Comparison of ENCODE assay signal across 18 cellular contexts in the genomic region with DNA sequence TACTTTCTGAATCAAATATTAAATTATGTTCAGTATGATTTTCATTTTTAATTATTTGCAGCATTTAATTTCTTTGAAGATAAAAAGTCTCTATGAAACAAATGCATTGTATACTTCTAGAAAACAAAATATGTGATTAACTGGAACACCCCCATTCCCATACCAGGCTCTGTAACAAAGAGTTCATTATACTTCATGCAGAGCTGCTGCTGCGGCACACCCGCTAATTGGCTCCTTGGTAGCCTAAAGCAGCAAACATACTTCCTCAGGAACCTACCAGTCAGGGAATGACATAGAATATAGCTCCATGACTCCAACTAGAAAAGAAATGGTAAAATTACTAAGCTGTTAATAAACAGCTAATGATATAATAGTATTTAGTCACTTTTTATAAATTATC. TPM values are rescaled to one million over a fixed set of nuclear protein-coding genes. Genes with fewer than 3 reads are reported as not detected.
A peak's percentile ranks its signal among the peaks of the same experiment; 100 is the strongest.
DNase-seq lines count a peak whose midpoint lies in the region; ATAC-seq and TF ChIP-seq lines count a peak whose summit lies in the region.
"Had no signal": no experiment of that assay in that cellular context is flagged by ENCODE, and none has a peak within 500 bp of the region (broad histone marks: within the 10 kb centered on the region; RNA-seq: fewer than 3 reads in every experiment).

No MANE protein-coding gene starts in this region.

- no peaks in the 10 kb centered on the region for H3K9me2 ChIP-seq in GM23338 (ENCODE audit: insufficient read depth)

- H3K27ac ChIP-seq in GM23338 (ENCODE audit: low read depth) (no peak overlapping the region), tibial artery (no peak overlapping the region)
- H3K27ac ChIP-seq: SJSA1 had no signal

- H3K9me3 Mint-ChIP-seq in GM23338 (no peaks in the 10 kb centered on the region), glutamatergic neuron (ENCODE audit: unreplicated experiment) (no peaks in the 10 kb centered on the region), type B pancreatic cell (no peaks in the 10 kb centered on the region)
- H3K9me3 Mint-ChIP-seq: CD4-positive, CD25-positive, alpha-beta regulatory T cell; HFFc6 had no signal

- H3K4me1 ChIP-seq in GM23338 (ENCODE audit: insufficient read depth) = peaks cover 18% of the 10 kb centered on the region; the same call in 1 of the 2 replicates
- H3K4me1 ChIP-seq in tibial artery = peaks cover 0 to 18% (median 0%) of the 10 kb centered on the region in 4 donors
- H3K4me1 ChIP-seq: SJSA1 had no signal

- no peaks in the 10 kb centered on the region for H3K9me3 ChIP-seq in tibial artery
- H3K9me3 ChIP-seq: SJSA1 had no signal

- intact Hi-C loops in head of caudate nucleus (cut with DNase I) = no loop called here
- intact Hi-C loops in tibial artery (cut with DNase I; ENCODE audit: low total_unique reads) = no loop called here

- H3K4me2 ChIP-seq in GM23338 = no peak overlapping the region

- peaks cover 25% of the 10 kb centered on the region for H3K4me1 Mint-ChIP-seq in GM23338
- peaks cover 7% of the 10 kb centered on the region for H3K4me1 Mint-ChIP-seq in glutamatergic neuron (ENCODE audit: low read depth, unreplicated experiment)
- H3K4me1 Mint-ChIP-seq in type B pancreatic cell (ENCODE audit: unreplicated experiment) = no peaks in the 10 kb centered on the region
- H3K4me1 Mint-ChIP-seq: B cell had no signal

- H3K27ac Mint-ChIP-seq in GM23338 = no peak overlapping the region
- H3K27ac Mint-ChIP-seq in glutamatergic neuron (ENCODE audit: unreplicated experiment) = no peak overlapping the region
- H3K27ac Mint-ChIP-seq in type B pancreatic cell = no peak overlapping the region
- H3K27ac Mint-ChIP-seq: B cell; CD4-positive, CD25-positive, alpha-beta regulatory T cell; HFFc6 had no signal

- no peaks in the 10 kb centered on the region for H3K36me3 ChIP-seq in GM23338 (ENCODE audit: insufficient read depth)
- no peaks in the 10 kb centered on the region for H3K36me3 ChIP-seq in tibial artery
- H3K36me3 ChIP-seq: SJSA1 had no signal

- no peak overlapping the region for H3K4me3 Mint-ChIP-seq in GM23338
- H3K4me3 Mint-ChIP-seq in glutamatergic neuron (ENCODE audit: unreplicated experiment) = no peak overlapping the region
- H3K4me3 Mint-ChIP-seq in type B pancreatic cell = no peak overlapping the region
- H3K4me3 Mint-ChIP-seq: B cell; CD4-positive, CD25-positive, alpha-beta regulatory T cell; HFFc6 had no signal

- no peaks in the 10 kb centered on the region for H3K27me3 ChIP-seq in GM23338 (ENCODE audit: insufficient read depth)
- H3K27me3 ChIP-seq in tibial artery = no peaks in the 10 kb centered on the region
- H3K27me3 ChIP-seq: SJSA1 had no signal

- H3K27me3 Mint-ChIP-seq in GM23338 (ENCODE audit: insufficient read depth, low read depth, poor library complexity) = no peaks in the 10 kb centered on the region
- no peaks in the 10 kb centered on the region for H3K27me3 Mint-ChIP-seq in glutamatergic neuron (ENCODE audit: unreplicated experiment)
- no peaks in the 10 kb centered on the region for H3K27me3 Mint-ChIP-seq in type B pancreatic cell
- H3K27me3 Mint-ChIP-seq: B cell; CD4-positive, CD25-positive, alpha-beta regulatory T cell had no signal

- H3F3A ChIP-seq in GM23338 (replicated peaks; ENCODE audit: low read depth) = no peaks in the 10 kb centered on the region

- H2AFZ ChIP-seq in GM23338 = no peak overlapping the region

- TF ChIP-seq CTCF in GM23338 (conservative IDR thresholded peaks at IDR 0.05; ENCODE audit: low read depth in 2 of 2) (no peak), glutamatergic neuron (IDR thresholded peaks at IDR 0.05; ENCODE audit: partially characterized antibody, unreplicated experiment) (no peak), tibial artery (IDR thresholded peaks at IDR 0.05) (no peak), type B pancreatic cell (conservative IDR thresholded peaks at IDR 0.05) (no peak)

- H3K36me3 Mint-ChIP-seq in GM23338 (ENCODE audit: low read depth) (no peaks in the 10 kb centered on the region), glutamatergic neuron (ENCODE audit: unreplicated experiment) (no peaks in the 10 kb centered on the region), type B pancreatic cell (peaks cover 20% of the 10 kb centered on the region)

- no peaks in the 10 kb centered on the region for H3K79me2 ChIP-seq in GM23338 (replicated peaks; ENCODE audit: insufficient read depth)

- H3K4me3 ChIP-seq in GM23338 (no peak overlapping the region), tibial artery (no peak overlapping the region)
- H3K4me3 ChIP-seq: SJSA1 had no signal

- peak; percentile 34; the same call in 1 of the 3 replicates for ATAC-seq in GM23338
- ATAC-seq: PC-3 had no signal

- DNase-seq in GM23338 (ENCODE audit: low spot score) (no peak), RPMI7951 (ENCODE audit: low read depth) (peak; percentile 11), head of caudate nucleus (peak in 33 of 42 donors; percentile 8 to 76 (median 40)), pons (ENCODE audit: low spot score) (peak; percentile 89), glutamatergic neuron (no peak), tibial artery (no peak), type B pancreatic cell (ENCODE audit: extremely low spot score, unreplicated experiment) (no peak)
- no peak for DNase-seq in stimulated activated CD8-positive, alpha-beta memory T cell treated with anti-CD3 and anti-CD28 coated beads, Interleukin-4, amount 100 ng/mL, for 48 hours
- DNase-seq: CD4-positive, CD25-positive, alpha-beta regulatory T cell; EL; HFFc6; NCI-H187 treated with DMSO at 0.1 percent for 48 hours; NCI-H2171; NCI-H446; NCI-H774; PC-3 had no signal

- H4K20me1 ChIP-seq in GM23338 (replicated peaks; ENCODE audit: insufficient read depth) = no peaks in the 10 kb centered on the region

TF ChIP-seq in GM23338, 12 proteins besides CTCF, POLR2A, EP300 and RAD21 (continues in another document):
- TF ChIP-seq, protein P1, sequence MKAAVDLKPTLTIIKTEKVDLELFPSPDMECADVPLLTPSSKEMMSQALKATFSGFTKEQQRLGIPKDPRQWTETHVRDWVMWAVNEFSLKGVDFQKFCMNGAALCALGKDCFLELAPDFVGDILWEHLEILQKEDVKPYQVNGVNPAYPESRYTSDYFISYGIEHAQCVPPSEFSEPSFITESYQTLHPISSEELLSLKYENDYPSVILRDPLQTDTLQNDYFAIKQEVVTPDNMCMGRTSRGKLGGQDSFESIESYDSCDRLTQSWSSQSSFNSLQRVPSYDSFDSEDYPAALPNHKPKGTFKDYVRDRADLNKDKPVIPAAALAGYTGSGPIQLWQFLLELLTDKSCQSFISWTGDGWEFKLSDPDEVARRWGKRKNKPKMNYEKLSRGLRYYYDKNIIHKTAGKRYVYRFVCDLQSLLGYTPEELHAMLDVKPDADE (IDR thresholded peaks at IDR 0.05) = no peak

RNA-seq across cellular contexts. Expression of gene RAB11FIP2, which starts 19.3 kb away (rescaled TPM):
- 13.4 and 17.6 TPM in 2 replicates for total RNA-seq in GM23338 (2014; rRNA removed; shearing (Covaris generic))
- 16.1 and 16.5 TPM in 2 replicates for polyA plus RNA-seq in GM23338 (2016; fragmentation: Nextera tagmentation; extraction: Ambion mirVana)
- 6.7 and 11.7 TPM in 2 replicates for total RNA-seq in RPMI7951 (2014; rRNA removed; shearing (Covaris generic))
- 21.8 TPM for total RNA-seq in glutamatergic neuron (ENCODE audit: unreplicated experiment)
- 11.4 and 20.6 TPM in 2 replicates for total RNA-seq in type B pancreatic cell (ENCODE audit: low replicate concordance)

Comparison
In these comparisons a context has a peak if more than half of its experiments do, and no peak if none do; other contexts are left out.
1. DNase-seq: peak in RPMI7951 (single experiment), head of caudate nucleus (33 of 42) and pons (single experiment); none in GM23338 (single experiment), glutamatergic neuron (single experiment), stimulated activated CD8-positive, alpha-beta memory T cell treated with anti-CD3 and anti-CD28 coated beads, Interleukin-4, amount 100 ng/mL, for 48 hours (single experiment), tibial artery (0 of 2) and type B pancreatic cell (single experiment).